In genomic region chr17:36545093-36545464, GRCh38 we compare ENCODE assay signal across 8 cellular contexts. TPM values are rescaled to one million over a fixed set of nuclear protein-coding genes. Genes with fewer than 3 reads are reported as not detected.
DNase-seq lines count a peak whose midpoint lies in the region; ATAC-seq and TF ChIP-seq lines count a peak whose summit lies in the region.

No MANE protein-coding gene starts in this region.

- H3K9me3 ChIP-seq in smooth muscle cell (replicated peaks; ENCODE audit: low read depth) = no peaks in the 10 kb centered on the region

- H3K79me2 ChIP-seq in smooth muscle cell (ENCODE audit: low read depth) = peaks cover 66% of the 10 kb centered on the region

- peak overlapping the region; percentile 100 for H3K4me3 ChIP-seq in smooth muscle cell

- no peak for DNase-seq in activated B cell treated with CpG ODN at 0.5 μM for 24 hours
- DNase-seq in left cardiac atrium = no peak
- DNase-seq in smooth muscle cell (lab: John Stamatoyannopoulos, UW; ENCODE audit: unreplicated experiment) = peak; percentile 96
- no peak for DNase-seq in NCI-H146 treated with DMSO at 0.1 percent for 48 hours (lab: John Stamatoyannopoulos, UW; ENCODE audit: unreplicated experiment)
- DNase-seq in middle frontal gyrus (ENCODE audit: extremely low spot score, low spot score) = no peak

- ATAC-seq in GM18907 (IDR thresholded peaks at IDR 0.05; ENCODE audit: unreplicated experiment) (peak; percentile 43), HG03025 (IDR thresholded peaks at IDR 0.05; ENCODE audit: low FRiP score, unreplicated experiment) (peak; percentile 36), activated B cell treated with CpG ODN at 0.5 μM for 24 hours (ENCODE audit: low read depth) (peak; percentile 23), left cardiac atrium (peak; percentile 46 to 69), HG03565 (IDR thresholded peaks at IDR 0.05; ENCODE audit: unreplicated experiment) (no peak)

- no peaks in the 10 kb centered on the region for H3K27me3 Mint-ChIP-seq in activated B cell treated with CpG ODN at 0.5 μM for 24 hours

- H3K36me3 ChIP-seq in smooth muscle cell (ENCODE audit: low read depth) = no peaks in the 10 kb centered on the region

- peak overlapping the region; percentile 97 for H3K27ac Mint-ChIP-seq in activated B cell treated with CpG ODN at 0.5 μM for 24 hours

- H3K9me3 Mint-ChIP-seq in activated B cell treated with CpG ODN at 0.5 μM for 24 hours = no peaks in the 10 kb centered on the region

- H3F3A ChIP-seq in smooth muscle cell (ENCODE audit: low read depth) = peaks cover 15% of the 10 kb centered on the region

- peak overlapping the region; percentile 85 for H2AFZ ChIP-seq in smooth muscle cell (ENCODE audit: low read depth)

- TF ChIP-seq CTCF in activated B cell treated with CpG ODN at 0.5 μM for 24 hours (IDR thresholded peaks at IDR 0.05) = no peak
- TF ChIP-seq CTCF in smooth muscle cell (IDR thresholded peaks at IDR 0.05; ENCODE audit: borderline replicate concordance, insufficient read depth, poor library complexity, severe bottlenecking) = no peak

- POLR2A ChIA-PET in activated B cell treated with CpG ODN at 0.5 μM for 24 hours (lab: Charles Lee) = interaction anchor here (0.6 to 4.3 kb wide), 21 partner anchors 10 to 1064 kb away, joined by 3 to 153 read pairs (median 4); partner anchors contain the start of genes MRM1, MYO19, PIGW and SYNRG

- peak overlapping the region; percentile 99 for H3K27ac ChIP-seq in smooth muscle cell (ENCODE audit: low read depth)

- CTCF ChIA-PET in activated B cell treated with CpG ODN at 0.5 μM for 24 hours (lab: Charles Lee) = interaction anchor here (2.4 kb wide), 1 partner anchor 11 kb away, joined by 12 read pairs; the partner anchor contains the start of genes MYO19 and PIGW

- peak overlapping the region; percentile 95 for H3K4me2 ChIP-seq in smooth muscle cell

- H3K4me1 ChIP-seq in smooth muscle cell (ENCODE audit: low read depth) = peaks cover 27% of the 10 kb centered on the region

- WGBS in smooth muscle cell (ENCODE audit: low lambda C conversion rate) = 0% methylated on average over 7 of the region's 36 CpGs

- H3K36me3 Mint-ChIP-seq in activated B cell treated with CpG ODN at 0.5 μM for 24 hours (ENCODE audit: low read depth) = peaks cover 36% of the 10 kb centered on the region

- H3K4me1 Mint-ChIP-seq in activated B cell treated with CpG ODN at 0.5 μM for 24 hours = peaks cover 52% of the 10 kb centered on the region

- intact Hi-C loops in activated B cell treated with CpG ODN at 0.5 μM for 24 hours (cut with micrococcal nuclease) (loop anchor here (1.0 to 10.0 kb wide), 7 partner anchors 46 to 960 kb away; partner anchors contain the start of genes AATF, AP2B1, DHRS11 and MRM1), left cardiac atrium (cut with DNase I) (no loop called here)

- peak overlapping the region; percentile 99 for H3K9ac ChIP-seq in smooth muscle cell (ENCODE audit: low read depth)

- peaks cover 42% of the 10 kb centered on the region for H4K20me1 ChIP-seq in smooth muscle cell (ENCODE audit: low read depth)

- H3K27me3 ChIP-seq in smooth muscle cell (ENCODE audit: low read depth) = no peaks in the 10 kb centered on the region

- peak overlapping the region; percentile 99 for H3K4me3 Mint-ChIP-seq in activated B cell treated with CpG ODN at 0.5 μM for 24 hours

RNA-seq across cellular contexts. Expression of gene GGNBP2, which starts 0.4 kb away (rescaled TPM):
- total RNA-seq in activated B cell treated with CpG ODN at 0.5 μM for 24 hours = 103 and 118 TPM in 2 replicates
- total RNA-seq in left cardiac atrium = 10 to 100 TPM; 44.3 to 50.6 TPM
- total RNA-seq in smooth muscle cell = 56.6 and 61.8 TPM in 2 replicates
- polyA plus RNA-seq in smooth muscle cell = 54.4 and 68.8 TPM in 2 replicates

RNA-seq across cellular contexts. Expression of gene PIGW, which starts 10.3 kb away (rescaled TPM):
- total RNA-seq in activated B cell treated with CpG ODN at 0.5 μM for 24 hours (18.2 and 20.7 TPM in 2 replicates), left cardiac atrium (1 to 10 TPM; 5.7 to 9.9 TPM), smooth muscle cell (2.3 and 3.4 TPM in 2 replicates)
- polyA plus RNA-seq in smooth muscle cell = 4.5 TPM in 2 replicates

RNA-seq across cellular contexts. Expression of gene MYO19, which starts 10.4 kb away (rescaled TPM):
- total RNA-seq in activated B cell treated with CpG ODN at 0.5 μM for 24 hours (70.8 and 85.6 TPM in 2 replicates), left cardiac atrium (10 to 100 TPM; 18.0 to 29.1 TPM), smooth muscle cell (32.8 and 34.8 TPM in 2 replicates)
- polyA plus RNA-seq in smooth muscle cell = 20.4 and 27.9 TPM in 2 replicates

RNA-seq across cellular contexts. Expression of gene DHRS11, which starts 46.6 kb away (rescaled TPM):
- total RNA-seq in activated B cell treated with CpG ODN at 0.5 μM for 24 hours (5.7 and 7.7 TPM in 2 replicates), left cardiac atrium (10 to 100 TPM; 14.8 to 22.2 TPM), smooth muscle cell (2.9 and 3.1 TPM in 2 replicates)
- 9.4 and 12.2 TPM in 2 replicates for polyA plus RNA-seq in smooth muscle cell

RNA-seq across cellular contexts. Expression of gene MRM1, which starts 56.3 kb away (rescaled TPM):
- 14.3 and 15.6 TPM in 2 replicates for total RNA-seq in activated B cell treated with CpG ODN at 0.5 μM for 24 hours
- total RNA-seq in left cardiac atrium = 1 to 10 TPM; 3.8 to 6.8 TPM
- total RNA-seq in smooth muscle cell = 1.7 and 2.9 TPM in 2 replicates
- 2.2 and 2.8 TPM in 2 replicates for polyA plus RNA-seq in smooth muscle cell
